ENCODE assay signal across 33 cellular contexts in genomic region chr12:112734859-112735258, GRCh38. TPM values are rescaled to one million over a fixed set of nuclear protein-coding genes. Genes with fewer than 3 reads are reported as not detected.
"Had no signal": no experiment of that assay in that cellular context is flagged by ENCODE, and none has a peak within 500 bp of the region (broad histone marks: within the 10 kb centered on the region; RNA-seq: fewer than 3 reads in every experiment).

No MANE protein-coding gene starts in this region.

- ATAC-seq: activated CD4-positive, alpha-beta T cell treated with anti-CD3 and anti-CD28 coated beads for 36 hours; activated CD8-positive, alpha-beta memory T cell treated with anti-CD3 and anti-CD28 coated beads, Interleukin-2, amount 10 ng/mL, durations not matched to agents 7 days and 5 days; activated CD8-positive, alpha-beta T cell treated with anti-CD3 and anti-CD28 coated beads, Interleukin-2, amount 10 ng/mL, durations not matched to agents 7 days and 5 days; activated T-cell treated with anti-CD3 and anti-CD28 coated beads, Interleukin-2, amount 50 U/mL, for 72 hours; foreskin keratinocyte; gastrocnemius medialis; heart right ventricle had no signal

- H3K4me1 ChIP-seq: esophagus muscularis mucosa, foreskin keratinocyte, gastrocnemius medialis, heart right ventricle had no signal

- H3K4me3 ChIP-seq: coronary artery, dorsolateral prefrontal cortex, esophagus muscularis mucosa, gastrocnemius medialis, heart right ventricle had no signal

- H3K27ac Mint-ChIP-seq: activated CD4-positive, alpha-beta memory T cell treated with anti-CD3 and anti-CD28 coated beads for 36 hours; activated CD4-positive, alpha-beta T cell treated with anti-CD3 and anti-CD28 coated beads for 36 hours; activated CD4-positive, alpha-beta T cell treated with anti-CD3 and anti-CD28 coated beads, Interleukin-2, amount 10 ng/mL, durations not matched to agents 24 days and 14 days; activated CD8-positive, alpha-beta memory T cell treated with anti-CD3 and anti-CD28 coated beads, Interleukin-2, amount 10 ng/mL, durations not matched to agents 7 days and 5 days; activated CD8-positive, alpha-beta T cell treated with anti-CD3 and anti-CD28 coated beads, Interleukin-2, amount 10 ng/mL, durations not matched to agents 7 days and 5 days; activated naive CD8-positive, alpha-beta T cell; activated T-cell treated with anti-CD3 and anti-CD28 coated beads, Interleukin-2, amount 50 U/mL, for 72 hours; dendritic cell treated with granulocyte-macrophage colony-stimulating factor and Interleukin-4, amounts not matched to agents 40 ng/mL and 50 ng/mL, for 4 days; endodermal cell had no signal

- H3K36me3 Mint-ChIP-seq: activated CD4-positive, alpha-beta memory T cell treated with anti-CD3 and anti-CD28 coated beads for 36 hours; activated CD8-positive, alpha-beta memory T cell treated with anti-CD3 and anti-CD28 coated beads, Interleukin-2, amount 10 ng/mL, durations not matched to agents 7 days and 5 days; activated naive CD8-positive, alpha-beta T cell had no signal

- H3K4me1 Mint-ChIP-seq: activated CD4-positive, alpha-beta T cell treated with anti-CD3 and anti-CD28 coated beads for 36 hours; activated CD4-positive, alpha-beta T cell treated with anti-CD3 and anti-CD28 coated beads, Interleukin-2, amount 10 ng/mL, durations not matched to agents 24 days and 14 days; activated CD8-positive, alpha-beta memory T cell treated with anti-CD3 and anti-CD28 coated beads, Interleukin-2, amount 10 ng/mL, durations not matched to agents 7 days and 5 days; central memory CD8-positive, alpha-beta T cell had no signal

- H3K27me3 Mint-ChIP-seq: activated CD4-positive, alpha-beta T cell treated with anti-CD3 and anti-CD28 coated beads, Interleukin-2, amount 10 ng/mL, durations not matched to agents 24 days and 14 days; activated naive CD8-positive, alpha-beta T cell had no signal

- DNase-seq: activated CD4-positive, alpha-beta memory T cell treated with anti-CD3 and anti-CD28 coated beads for 36 hours; activated CD4-positive, alpha-beta T cell treated with anti-CD3 and anti-CD28 coated beads for 36 hours; activated CD4-positive, alpha-beta T cell treated with anti-CD3 and anti-CD28 coated beads, Interleukin-2, amount 10 ng/mL, durations not matched to agents 24 days and 14 days; activated CD4-positive, CD25-positive, alpha-beta regulatory T cell; activated CD4-positive, CD25-positive, alpha-beta regulatory T cell treated with anti-CD3 and anti-CD28 coated beads, Interleukin-2, amount 50 U/mL, for 72 hours; activated CD8-positive, alpha-beta memory T cell treated with anti-CD3 and anti-CD28 coated beads, Interleukin-2, amount 10 ng/mL, durations not matched to agents 7 days and 5 days; activated CD8-positive, alpha-beta memory T cell treated with anti-CD3 and anti-CD28 coated beads, Interleukin-2, amount 50 U/mL, for 4 hours; activated CD8-positive, alpha-beta T cell treated with anti-CD3 and anti-CD28 coated beads, Interleukin-2, amount 10 ng/mL, durations not matched to agents 7 days and 5 days; activated gamma-delta T cell; activated naive CD4-positive, alpha-beta T cell; activated naive CD4-positive, alpha-beta T cell treated with anti-CD3 and anti-CD28 coated beads, Interleukin-2, amount 50 U/mL, for 16 hours; activated T-cell treated with anti-CD3 and anti-CD28 coated beads, Interleukin-2, amount 50 U/mL, for 1 hour; activated T-cell treated with anti-CD3 and anti-CD28 coated beads, Interleukin-2, amount 50 U/mL, for 72 hours; amniotic stem cell; anterior cingulate cortex; brain microvascular endothelial cell; dorsolateral prefrontal cortex; effector memory CD4-positive, alpha-beta T cell; endodermal cell; foreskin keratinocyte; gastrocnemius medialis; heart right ventricle; T-helper 2 cell had no signal

- H3K36me3 ChIP-seq: brain microvascular endothelial cell, esophagus muscularis mucosa, gastrocnemius medialis, heart right ventricle had no signal

- H3K27ac ChIP-seq: brain microvascular endothelial cell, coronary artery, dorsolateral prefrontal cortex, esophagus muscularis mucosa, foreskin keratinocyte, gastrocnemius medialis, heart right ventricle had no signal

- H3K27me3 ChIP-seq: brain microvascular endothelial cell, foreskin keratinocyte, gastrocnemius medialis had no signal

- H3K9me3 Mint-ChIP-seq: activated CD4-positive, alpha-beta memory T cell treated with anti-CD3 and anti-CD28 coated beads for 36 hours; activated CD4-positive, alpha-beta T cell treated with anti-CD3 and anti-CD28 coated beads, Interleukin-2, amount 10 ng/mL, durations not matched to agents 24 days and 14 days; activated T-cell treated with anti-CD3 and anti-CD28 coated beads, Interleukin-2, amount 50 U/mL, for 72 hours; central memory CD8-positive, alpha-beta T cell; dendritic cell treated with granulocyte-macrophage colony-stimulating factor and Interleukin-4, amounts not matched to agents 40 ng/mL and 50 ng/mL, for 4 days; endodermal cell had no signal

- H3K4me3 Mint-ChIP-seq: activated CD4-positive, alpha-beta memory T cell treated with anti-CD3 and anti-CD28 coated beads for 36 hours; activated CD4-positive, alpha-beta T cell treated with anti-CD3 and anti-CD28 coated beads for 36 hours; activated CD4-positive, alpha-beta T cell treated with anti-CD3 and anti-CD28 coated beads, Interleukin-2, amount 10 ng/mL, durations not matched to agents 24 days and 14 days; activated CD8-positive, alpha-beta memory T cell treated with anti-CD3 and anti-CD28 coated beads, Interleukin-2, amount 10 ng/mL, durations not matched to agents 7 days and 5 days; activated CD8-positive, alpha-beta T cell treated with anti-CD3 and anti-CD28 coated beads, Interleukin-2, amount 10 ng/mL, durations not matched to agents 7 days and 5 days; activated naive CD8-positive, alpha-beta T cell; activated T-cell treated with anti-CD3 and anti-CD28 coated beads, Interleukin-2, amount 50 U/mL, for 72 hours; central memory CD8-positive, alpha-beta T cell; dendritic cell treated with granulocyte-macrophage colony-stimulating factor and Interleukin-4, amounts not matched to agents 40 ng/mL and 50 ng/mL, for 4 days; endodermal cell had no signal

RNA-seq across cellular contexts. Expression of gene RPH3A, which starts 56.7 kb away (rescaled TPM):
- total RNA-seq: activated CD4-positive, alpha-beta memory T cell treated with anti-CD3 and anti-CD28 coated beads for 36 hours; activated CD4-positive, alpha-beta T cell treated with anti-CD3 and anti-CD28 coated beads for 36 hours; activated CD4-positive, alpha-beta T cell treated with anti-CD3 and anti-CD28 coated beads, Interleukin-2, amount 10 ng/mL, durations not matched to agents 24 days and 14 days; activated CD8-positive, alpha-beta memory T cell treated with anti-CD3 and anti-CD28 coated beads for 36 hours; activated CD8-positive, alpha-beta memory T cell treated with anti-CD3 and anti-CD28 coated beads, Interleukin-2, amount 10 ng/mL, durations not matched to agents 7 days and 5 days; activated CD8-positive, alpha-beta T cell treated with anti-CD3 and anti-CD28 coated beads, Interleukin-2, amount 10 ng/mL, durations not matched to agents 7 days and 5 days; activated T-cell treated with anti-CD3 and anti-CD28 coated beads, Interleukin-2, amount 50 U/mL, for 72 hours; astrocyte; bronchial epithelial cell; endodermal cell; epithelial cell of proximal tubule; foreskin keratinocyte; T-helper 1 cell treated with Interleukin-12 subunit alpha and Interleukin-12 subunit beta and Interleukin-4 antibody, amounts not matched to agents 30 ng/mL and 1 ng/mL, for 36 hours had no signal
- polyA plus RNA-seq: foreskin keratinocyte had no signal
